Comparison of ENCODE assay signal across 21 cellular contexts in genomic region chr2:236563953-236564352, GRCh38. TPM values are rescaled to one million over a fixed set of nuclear protein-coding genes. Genes with fewer than 3 reads are reported as not detected.
DNase-seq lines count a peak whose midpoint lies in the region; ATAC-seq, FAIRE-seq and TF ChIP-seq lines count a peak whose summit lies in the region.
"Had no signal": no experiment of that assay in that cellular context is flagged by ENCODE, and none has a peak within 500 bp of the region (broad histone marks: within the 10 kb centered on the region; RNA-seq: fewer than 3 reads in every experiment).

No MANE protein-coding gene starts in this region.

- peaks cover 4% of the 10 kb centered on the region; the same call in 1 of the 2 replicates for H3K23me2 ChIP-seq in H1 (ENCODE audit: low read depth, low read length)

- 0 out of 2 replicates have a peak overlapping the region, but pooled peaks have one; percentile 9 for H2BK12ac ChIP-seq in H1 (ENCODE audit: low read depth, low read length)
- peak overlapping the region; percentile 38 for H2BK12ac ChIP-seq in trophoblast cell (ENCODE audit: low read length)

- H3K79me2 ChIP-seq in H1 (ENCODE audit: control insufficient read depth in 1 of 2, insufficient read depth in 2 of 2, low read length in 2 of 2) (no peaks in the 10 kb centered on the region), trophoblast cell (ENCODE audit: control insufficient read depth, insufficient read depth, low read length, poor library complexity) (peaks cover 9% of the 10 kb centered on the region)

- peaks cover 37 to 44% (median 41%) of the 10 kb centered on the region in 11 experiments for H3K27me3 ChIP-seq in BLaER1 treated with 17β-estradiol and CSF1 and Interleukin-3, amounts not matched to agents 10 nM and 100 nM
- H3K27me3 ChIP-seq in H1 (replicated peaks in 1 of 4; ENCODE audit: control insufficient read depth in 3 of 4, extremely low read depth in 1 of 4, insufficient read depth in 3 of 4, low read length in 3 of 4) (peaks cover 9 to 31% (median 19%) of the 10 kb centered on the region in 4 experiments), trophoblast cell (ENCODE audit: insufficient read depth, low read length) (no peaks in the 10 kb centered on the region)

- H3K79me1 ChIP-seq in H1 (ENCODE audit: low read depth, low read length) (no peaks in the 10 kb centered on the region), trophoblast cell (ENCODE audit: low read length) (peaks cover 14% of the 10 kb centered on the region)

- no peak overlapping the region for H3K27ac Mint-ChIP-seq in WTC11
- no peak overlapping the region for H3K27ac Mint-ChIP-seq in stimulated activated naive B cell treated with anti-CD40 and anti-IgM and Interleukin-4, amounts not matched to agents 10 μg/mL and 1 μg/mL and 100 μg/mL, for 72 hours
- H3K27ac Mint-ChIP-seq: CD14-positive monocyte; CD4-positive, alpha-beta memory T cell; GM23338; HFFc6 had no signal

- 0 out of 22 replicates have a peak, but pooled peaks cover 0 to 3% (median 0%) of the 10 kb centered on the region in 11 experiments for H4K20me1 ChIP-seq in BLaER1 treated with 17β-estradiol and CSF1 and Interleukin-3, amounts not matched to agents 10 nM and 100 nM
- H4K20me1 ChIP-seq in H1 (replicated peaks in 1 of 2; ENCODE audit: control insufficient read depth in 1 of 2, insufficient read depth in 2 of 2, low read length in 2 of 2): no peaks in the 10 kb centered on the region

- no peak overlapping the region for H3K56ac ChIP-seq in H1 (replicated peaks; ENCODE audit: insufficient read length, low read depth, low read length)

- H2BK15ac ChIP-seq in H1 (ENCODE audit: low read length): no peak overlapping the region

- TF ChIP-seq CTCF in WTC11 (IDR thresholded peaks at IDR 0.05) (no peak), H1 (IDR thresholded peaks at IDR 0.05; ENCODE audit: control extremely low read depth in 1 of 3, insufficient read depth in 1 of 3, low read depth in 1 of 3, low read length in 3 of 3) (no peak)

- no peak overlapping the region for H4K5ac ChIP-seq in H1 (ENCODE audit: insufficient read length, low read depth, low read length)

- peaks cover 0 to 18% (median 9%) of the 10 kb centered on the region in 11 experiments; a peak in 9 of 22 replicates for H3K9me3 ChIP-seq in BLaER1 treated with 17β-estradiol and CSF1 and Interleukin-3, amounts not matched to agents 10 nM and 100 nM (replicated peaks in 1 of 11)
- H3K9me3 ChIP-seq in H1 (ENCODE audit: insufficient read depth in 2 of 2, low read depth in 1 of 2, low read length in 1 of 2) (no peaks in the 10 kb centered on the region), trophoblast cell (ENCODE audit: insufficient read depth, low read depth, low read length) (peaks cover 3% of the 10 kb centered on the region)
- H3K9me3 ChIP-seq: HAP-1 had no signal

- H4K91ac ChIP-seq in H1 (replicated peaks; ENCODE audit: insufficient read length, low read length) (no peak overlapping the region), trophoblast cell (ENCODE audit: low read depth, low read length) (no peak overlapping the region)

- H2BK5ac ChIP-seq in H1 (ENCODE audit: low read depth, low read length) (no peak overlapping the region), trophoblast cell (ENCODE audit: low read depth, low read length, poor library complexity) (no peak overlapping the region)

- H3K18ac ChIP-seq in H1 (ENCODE audit: extremely low read depth, low read length) (no peak overlapping the region), trophoblast cell (ENCODE audit: low read length) (no peak overlapping the region)

- no peak for DNase-seq in WTC11 (ENCODE audit: low spot score)
- DNase-seq in H1 (ENCODE audit: low read depth in 1 of 2, low spot score in 2 of 2): no peak
- DNase-seq in trophoblast cell: no peak
- no peak for DNase-seq in stimulated activated naive B cell treated with anti-CD40 and anti-IgM and Interleukin-4, amounts not matched to agents 10 μg/mL and 1 μg/mL and 100 μg/mL, for 72 hours
- DNase-seq in stimulated activated CD4-positive, alpha-beta T cell treated with anti-CD3 and anti-CD28 coated beads, Interleukin-12 subunit alpha, Interleukin-12 subunit beta, amount 100 ng/mL, for 4 hours: no peak
- DNase-seq: Calu3; CD4-positive, alpha-beta memory T cell; COR-L47; DMS53; DMS79 treated with DMSO at 0.1 percent for 48 hours; GF-D8; HFFc6 had no signal

- no peak overlapping the region for H3K14ac ChIP-seq in H1 (ENCODE audit: insufficient read length)
- H3K14ac ChIP-seq in trophoblast cell (ENCODE audit: low read length): peak overlapping the region; percentile 62

- H3K23ac ChIP-seq in H1 (ENCODE audit: insufficient read length): no peak overlapping the region
- H3K23ac ChIP-seq in trophoblast cell (ENCODE audit: low read length): no peak overlapping the region

- H3K4me3 ChIP-seq in BLaER1 treated with 17β-estradiol and CSF1 and Interleukin-3, amounts not matched to agents 10 nM and 100 nM: no peak overlapping the region
- no peak overlapping the region for H3K4me3 ChIP-seq in H1 (ENCODE audit: extremely low read depth in 1 of 4, insufficient read depth in 2 of 4, low read depth in 3 of 4, low read length in 4 of 4)
- no peak overlapping the region for H3K4me3 ChIP-seq in trophoblast cell (ENCODE audit: low read depth, low read length)
- H3K4me3 ChIP-seq: GM23338, HAP-1 had no signal

- no peak for FAIRE-seq in H1 (lab: Jason Lieb, UNC)
- FAIRE-seq: GM12892, GM19239, H54 had no signal

- no peak for TF ChIP-seq RAD21 in H1 (IDR thresholded peaks at IDR 0.05 in 1 of 2, conservative IDR thresholded peaks at IDR 0.05 in 1 of 2; ENCODE audit: low read depth in 2 of 2, low read length in 2 of 2)

- peaks cover 16 to 73% (median 65%) of the 10 kb centered on the region in 10 experiments for H3K4me1 ChIP-seq in BLaER1 treated with 17β-estradiol and CSF1 and Interleukin-3, amounts not matched to agents 10 nM and 100 nM
- H3K4me1 ChIP-seq in H1 (replicated peaks in 1 of 4; ENCODE audit: control insufficient read depth in 3 of 4, insufficient read depth in 4 of 4, low read length in 3 of 4) (peaks cover 0 to 8% (median 4%) of the 10 kb centered on the region in 4 experiments; a peak in 6 of 7 replicates), trophoblast cell (ENCODE audit: control insufficient read depth in 1 of 2, insufficient read depth in 2 of 2, low read length in 2 of 2) (peaks cover 4 to 10% of the 10 kb centered on the region in 2 experiments)

- no peak overlapping the region for H2AK5ac ChIP-seq in H1 (ENCODE audit: low read depth, low read length)
- H2AK5ac ChIP-seq in trophoblast cell (ENCODE audit: low read length): peak overlapping the region; percentile 77

- H2BK120ac ChIP-seq in H1 (replicated peaks; ENCODE audit: low read depth, low read length) (no peak overlapping the region), trophoblast cell (ENCODE audit: insufficient read depth, low read length, poor library complexity) (peak overlapping the region; percentile 23)

- CTCF ChIA-PET in WTC11 (lab: Charles Lee) (interaction anchor here (0.8 kb wide), 1 partner anchor 51 kb away, joined by 3 read pairs; no protein-coding TSS in a partner anchor), H1 (lab: Charles Lee; ENCODE audit: partially characterized antibody) (no interaction called here)

- no peak overlapping the region for H3K4me3 Mint-ChIP-seq in WTC11
- H3K4me3 Mint-ChIP-seq in stimulated activated naive B cell treated with anti-CD40 and anti-IgM and Interleukin-4, amounts not matched to agents 10 μg/mL and 1 μg/mL and 100 μg/mL, for 72 hours: no peak overlapping the region
- H3K4me3 Mint-ChIP-seq: CD14-positive monocyte; CD4-positive, alpha-beta memory T cell; GM23338; HFFc6 had no signal

- H3K9ac ChIP-seq in BLaER1 treated with 17β-estradiol and CSF1 and Interleukin-3, amounts not matched to agents 10 nM and 100 nM: no peak overlapping the region
- H3K9ac ChIP-seq in H1 (replicated peaks in 1 of 4; ENCODE audit: extremely low read depth in 1 of 4, low read depth in 3 of 4, low read length in 3 of 4): no peak overlapping the region
- no peak overlapping the region for H3K9ac ChIP-seq in trophoblast cell (ENCODE audit: low read length)

- no peak for TF ChIP-seq EP300 in H1 (IDR thresholded peaks at IDR 0.05; ENCODE audit: borderline replicate concordance in 1 of 2, low read depth in 2 of 2, low read length in 2 of 2)

- no peaks in the 10 kb centered on the region for H3K36me3 ChIP-seq in BLaER1 treated with 17β-estradiol and CSF1 and Interleukin-3, amounts not matched to agents 10 nM and 100 nM
- H3K36me3 ChIP-seq in H1 (ENCODE audit: control insufficient read depth in 2 of 4, insufficient read depth in 4 of 4, low read length in 3 of 4): no peaks in the 10 kb centered on the region
- no peaks in the 10 kb centered on the region for H3K36me3 ChIP-seq in trophoblast cell (ENCODE audit: control insufficient read depth in 1 of 2, insufficient read depth in 2 of 2, low read length in 2 of 2)
- H3K36me3 ChIP-seq: HAP-1 had no signal

- peaks cover 6% of the 10 kb centered on the region for H3K9me3 Mint-ChIP-seq in WTC11
- H3K9me3 Mint-ChIP-seq in stimulated activated naive B cell treated with anti-CD40 and anti-IgM and Interleukin-4, amounts not matched to agents 10 μg/mL and 1 μg/mL and 100 μg/mL, for 72 hours: no peaks in the 10 kb centered on the region
- H3K9me3 Mint-ChIP-seq: CD4-positive, alpha-beta memory T cell; GM23338; HFFc6 had no signal

- no peak overlapping the region for H4K12ac ChIP-seq in trophoblast cell (ENCODE audit: low read depth, low read length)

- POLR2A ChIA-PET in WTC11 (lab: Charles Lee) (no interaction called here), H1 (lab: Charles Lee; ENCODE audit: partially characterized antibody) (no interaction called here)

- no peak overlapping the region for H4K8ac ChIP-seq in H1 (ENCODE audit: extremely low read depth, insufficient read depth, low read length)
- H4K8ac ChIP-seq in trophoblast cell (ENCODE audit: low read depth, low read length): no peak overlapping the region

- TF ChIP-seq POLR2A in H1 (IDR thresholded peaks at IDR 0.05; ENCODE audit: control extremely low read depth in 1 of 2, low read depth in 2 of 2, low read length in 2 of 2): no peak

- H3K27me3 Mint-ChIP-seq in WTC11 (ENCODE audit: low read depth): peaks cover 37% of the 10 kb centered on the region
- H3K27me3 Mint-ChIP-seq in stimulated activated naive B cell treated with anti-CD40 and anti-IgM and Interleukin-4, amounts not matched to agents 10 μg/mL and 1 μg/mL and 100 μg/mL, for 72 hours: peaks cover 9 to 12% of the 10 kb centered on the region in 2 donors
- H3K27me3 Mint-ChIP-seq: CD4-positive, alpha-beta memory T cell had no signal

- H2AFZ ChIP-seq in H1 (ENCODE audit: low read length) (no peak overlapping the region), trophoblast cell (ENCODE audit: insufficient read depth, low read length, poor library complexity) (no peak overlapping the region)
- H2AFZ ChIP-seq: GM23338 had no signal

- peak overlapping the region in 4 of 11 experiments; percentile 48 to 65 (median 58); a peak in 5 of 22 replicates for H3K27ac ChIP-seq in BLaER1 treated with 17β-estradiol and CSF1 and Interleukin-3, amounts not matched to agents 10 nM and 100 nM
- H3K27ac ChIP-seq in H1 (ENCODE audit: low read depth, low read length) (no peak overlapping the region), trophoblast cell (ENCODE audit: low read depth, low read length) (no peak overlapping the region)

- peak overlapping the region in 8 of 11 experiments; percentile 45 to 95 (median 61); a peak in 13 of 22 replicates for H3K4me2 ChIP-seq in BLaER1 treated with 17β-estradiol and CSF1 and Interleukin-3, amounts not matched to agents 10 nM and 100 nM
- H3K4me2 ChIP-seq in H1 (ENCODE audit: insufficient read depth in 1 of 2, low read depth in 2 of 2, low read length in 2 of 2) (no peak overlapping the region), trophoblast cell (ENCODE audit: low read length) (no peak overlapping the region)
- H3K4me2 ChIP-seq: GM23338 had no signal

- no peaks in the 10 kb centered on the region for H3K36me3 Mint-ChIP-seq in WTC11
- no peaks in the 10 kb centered on the region for H3K36me3 Mint-ChIP-seq in stimulated activated naive B cell treated with anti-CD40 and anti-IgM and Interleukin-4, amounts not matched to agents 10 μg/mL and 1 μg/mL and 100 μg/mL, for 72 hours

- H2BK20ac ChIP-seq in H1 (ENCODE audit: low read length): no peak overlapping the region

- peaks cover 39% of the 10 kb centered on the region for H3K4me1 Mint-ChIP-seq in WTC11
- peaks cover 14 to 37% of the 10 kb centered on the region in 2 donors for H3K4me1 Mint-ChIP-seq in stimulated activated naive B cell treated with anti-CD40 and anti-IgM and Interleukin-4, amounts not matched to agents 10 μg/mL and 1 μg/mL and 100 μg/mL, for 72 hours

- H3K4ac ChIP-seq in H1 (replicated peaks; ENCODE audit: insufficient read length, low read depth, low read length): no peak overlapping the region
- no peak overlapping the region for H3K4ac ChIP-seq in trophoblast cell (ENCODE audit: low read depth, low read length)

- WGBS in H1 (ENCODE audit: extremely low coverage in 1 of 2, insufficient coverage in 1 of 2, insufficient read length in 1 of 2, insufficient replicate concordance in 2 of 2, low coverage in 1 of 2, low lambda C conversion rate in 2 of 2, missing lambda C conversion rate in 1 of 2), 2 experiments: 91% methylated on average over 4 of the region's 4 CpGs; no CpG with 5 or more reads in 1 of the 2 experiments
- WGBS in trophoblast cell (ENCODE audit: extremely low coverage, insufficient coverage, insufficient read length): no CpG with 5 or more reads among the region's 4 CpGs

- ATAC-seq in WTC11 (no peak), HG03097 (IDR thresholded peaks at IDR 0.05; ENCODE audit: low FRiP score, unreplicated experiment) (no peak)
- no peak for ATAC-seq in stimulated activated naive B cell treated with anti-CD40 and anti-IgM and Interleukin-4, amounts not matched to agents 10 μg/mL and 1 μg/mL and 100 μg/mL, for 72 hours (replicated peaks)
- ATAC-seq: GM23338 had no signal

RNA-seq across cellular contexts. Expression of gene ACKR3, which starts 5.7 kb away (rescaled TPM):
- 0.94 to 1.4 TPM (median 1.3 TPM) in 3 replicates for total RNA-seq in WTC11 (2021)
- 0.73 and 1.4 TPM in 2 replicates for total RNA-seq in H1 (2021; fragmentation: NEBNext Ultra II Directional; extraction: Animal tissue kit (Norgen Biotek cat#: 25700))
- 22.3 and 24.4 TPM in 2 replicates for polyA plus RNA-seq in H1 (2011; rRNA removed)
- polyA plus RNA-seq in H1 (2011; cell fraction: cytosol; rRNA removed): 13.8 TPM
- polyA plus RNA-seq in H1 (2011; cell fraction: nucleus; rRNA removed): 20.1 TPM
- 2.5 to 3.7 TPM (median 2.9 TPM) in 4 replicates for polyA plus RNA-seq in H1 (2012, experiment 1 of 2)
- 3.0 TPM for polyA plus RNA-seq in H1 (2012, experiment 2 of 2)
- polyA plus RNA-seq in H1 (2013, experiment 1 of 2): 1.8 TPM
- 1.9 TPM for polyA plus RNA-seq in H1 (2013, experiment 2 of 2)
- polyA minus RNA-seq in H1 (2011; rRNA and poly(A)+ RNA removed): 16.7 and 31.3 TPM in 2 replicates
- polyA minus RNA-seq in H1 (2011; cell fraction: cytosol; rRNA and poly(A)+ RNA removed): 3.8 TPM
- 3.8 TPM for polyA minus RNA-seq in H1 (2011; cell fraction: nucleus; rRNA and poly(A)+ RNA removed)
- polyA plus RNA-seq in trophoblast cell (2013): 301 and 313 TPM in 2 replicates
- total RNA-seq: G401 had no signal

Comparison
In these comparisons a context has a peak if more than half of its experiments do, and no peak if none do; other contexts are left out.
1. H3K4me2 ChIP-seq: peak in BLaER1 treated with 17β-estradiol and CSF1 and Interleukin-3, amounts not matched to agents 10 nM and 100 nM (8 of 11); none in H1 (0 of 2) and trophoblast cell (single experiment).